Comparison of ENCODE assay signal across 1 cellular context in the genomic region with DNA sequence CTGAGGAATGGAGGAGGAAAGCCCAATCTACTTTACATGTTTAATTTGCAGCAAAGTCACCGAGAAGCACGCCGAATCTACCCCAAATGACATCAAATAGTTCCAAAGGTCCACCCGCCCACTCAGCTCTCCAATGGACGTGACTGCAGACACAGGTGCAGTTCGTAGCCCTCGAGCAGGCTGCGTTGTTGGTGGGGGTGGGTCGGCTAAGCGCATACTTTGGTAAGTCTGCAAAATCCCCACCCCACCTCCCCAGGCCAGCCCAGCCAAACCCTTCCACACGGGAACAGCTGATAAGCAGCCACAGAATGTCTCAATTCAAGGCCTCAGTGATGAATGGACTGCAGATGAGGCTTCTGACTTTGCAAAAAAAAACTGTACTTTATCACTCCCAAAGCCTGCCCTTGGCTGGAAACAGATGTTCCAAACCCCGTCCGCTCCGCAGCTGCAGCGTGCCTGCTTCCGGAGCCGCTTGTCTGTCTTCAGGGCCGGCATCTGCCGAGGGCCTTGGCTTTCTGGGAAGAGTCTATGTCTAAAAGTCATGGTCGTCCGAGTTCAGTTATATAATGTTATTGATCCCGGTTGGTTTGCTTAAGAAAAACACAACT.
A peak's percentile ranks its signal among the peaks of the same experiment; 100 is the strongest.
TF ChIP-seq lines count a peak whose summit lies in the region.

No MANE protein-coding gene starts in this region.

TF ChIP-seq in HepG2, 621 proteins besides CTCF, POLR2A, EP300 and RAD21 (continued from another document and continues in another):
- TF ChIP-seq, protein P1, sequence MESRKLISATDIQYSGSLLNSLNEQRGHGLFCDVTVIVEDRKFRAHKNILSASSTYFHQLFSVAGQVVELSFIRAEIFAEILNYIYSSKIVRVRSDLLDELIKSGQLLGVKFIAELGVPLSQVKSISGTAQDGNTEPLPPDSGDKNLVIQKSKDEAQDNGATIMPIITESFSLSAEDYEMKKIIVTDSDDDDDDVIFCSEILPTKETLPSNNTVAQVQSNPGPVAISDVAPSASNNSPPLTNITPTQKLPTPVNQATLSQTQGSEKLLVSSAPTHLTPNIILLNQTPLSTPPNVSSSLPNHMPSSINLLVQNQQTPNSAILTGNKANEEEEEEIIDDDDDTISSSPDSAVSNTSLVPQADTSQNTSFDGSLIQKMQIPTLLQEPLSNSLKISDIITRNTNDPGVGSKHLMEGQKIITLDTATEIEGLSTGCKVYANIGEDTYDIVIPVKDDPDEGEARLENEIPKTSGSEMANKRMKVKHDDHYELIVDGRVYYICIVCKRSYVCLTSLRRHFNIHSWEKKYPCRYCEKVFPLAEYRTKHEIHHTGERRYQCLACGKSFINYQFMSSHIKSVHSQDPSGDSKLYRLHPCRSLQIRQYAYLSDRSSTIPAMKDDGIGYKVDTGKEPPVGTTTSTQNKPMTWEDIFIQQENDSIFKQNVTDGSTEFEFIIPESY (CRISPR knock-in tag; IDR thresholded peaks at IDR 0.05) = 0 out of 2 replicates have a peak, but pooled peaks have one; percentile 47
- peak; percentile 67 for TF ChIP-seq ETV5 (CRISPR knock-in tag; IDR thresholded peaks at IDR 0.05; ENCODE audit: borderline replicate concordance)
- TF ChIP-seq HOXD1 (CRISPR knock-in tag; IDR thresholded peaks at IDR 0.05) = 0 out of 2 replicates have a peak, but pooled peaks have one; percentile 36
- TF ChIP-seq AGO1 (IDR thresholded peaks at IDR 0.05; ENCODE audit: low read depth, low read length, poor library complexity, severe bottlenecking) = no peak
- TF ChIP-seq, protein P2, sequence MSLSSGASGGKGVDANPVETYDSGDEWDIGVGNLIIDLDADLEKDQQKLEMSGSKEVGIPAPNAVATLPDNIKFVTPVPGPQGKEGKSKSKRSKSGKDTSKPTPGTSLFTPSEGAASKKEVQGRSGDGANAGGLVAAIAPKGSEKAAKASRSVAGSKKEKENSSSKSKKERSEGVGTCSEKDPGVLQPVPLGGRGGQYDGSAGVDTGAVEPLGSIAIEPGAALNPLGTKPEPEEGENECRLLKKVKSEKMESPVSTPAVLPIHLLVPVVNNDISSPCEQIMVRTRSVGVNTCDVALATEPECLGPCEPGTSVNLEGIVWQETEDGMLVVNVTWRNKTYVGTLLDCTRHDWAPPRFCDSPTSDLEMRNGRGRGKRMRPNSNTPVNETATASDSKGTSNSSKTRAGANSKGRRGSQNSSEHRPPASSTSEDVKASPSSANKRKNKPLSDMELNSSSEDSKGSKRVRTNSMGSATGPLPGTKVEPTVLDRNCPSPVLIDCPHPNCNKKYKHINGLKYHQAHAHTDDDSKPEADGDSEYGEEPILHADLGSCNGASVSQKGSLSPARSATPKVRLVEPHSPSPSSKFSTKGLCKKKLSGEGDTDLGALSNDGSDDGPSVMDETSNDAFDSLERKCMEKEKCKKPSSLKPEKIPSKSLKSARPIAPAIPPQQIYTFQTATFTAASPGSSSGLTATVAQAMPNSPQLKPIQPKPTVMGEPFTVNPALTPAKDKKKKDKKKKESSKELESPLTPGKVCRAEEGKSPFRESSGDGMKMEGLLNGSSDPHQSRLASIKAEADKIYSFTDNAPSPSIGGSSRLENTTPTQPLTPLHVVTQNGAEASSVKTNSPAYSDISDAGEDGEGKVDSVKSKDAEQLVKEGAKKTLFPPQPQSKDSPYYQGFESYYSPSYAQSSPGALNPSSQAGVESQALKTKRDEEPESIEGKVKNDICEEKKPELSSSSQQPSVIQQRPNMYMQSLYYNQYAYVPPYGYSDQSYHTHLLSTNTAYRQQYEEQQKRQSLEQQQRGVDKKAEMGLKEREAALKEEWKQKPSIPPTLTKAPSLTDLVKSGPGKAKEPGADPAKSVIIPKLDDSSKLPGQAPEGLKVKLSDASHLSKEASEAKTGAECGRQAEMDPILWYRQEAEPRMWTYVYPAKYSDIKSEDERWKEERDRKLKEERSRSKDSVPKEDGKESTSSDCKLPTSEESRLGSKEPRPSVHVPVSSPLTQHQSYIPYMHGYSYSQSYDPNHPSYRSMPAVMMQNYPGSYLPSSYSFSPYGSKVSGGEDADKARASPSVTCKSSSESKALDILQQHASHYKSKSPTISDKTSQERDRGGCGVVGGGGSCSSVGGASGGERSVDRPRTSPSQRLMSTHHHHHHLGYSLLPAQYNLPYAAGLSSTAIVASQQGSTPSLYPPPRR (CRISPR knock-in tag; IDR thresholded peaks at IDR 0.05; ENCODE audit: borderline replicate concordance) = peak; percentile 48; the same call in 1 of the 2 replicates
- TF ChIP-seq TGIF2 (CRISPR knock-in tag; IDR thresholded peaks at IDR 0.05) = no peak
- TF ChIP-seq NFKBIZ (CRISPR knock-in tag; IDR thresholded peaks at IDR 0.05) = no peak
- TF ChIP-seq, protein P3, sequence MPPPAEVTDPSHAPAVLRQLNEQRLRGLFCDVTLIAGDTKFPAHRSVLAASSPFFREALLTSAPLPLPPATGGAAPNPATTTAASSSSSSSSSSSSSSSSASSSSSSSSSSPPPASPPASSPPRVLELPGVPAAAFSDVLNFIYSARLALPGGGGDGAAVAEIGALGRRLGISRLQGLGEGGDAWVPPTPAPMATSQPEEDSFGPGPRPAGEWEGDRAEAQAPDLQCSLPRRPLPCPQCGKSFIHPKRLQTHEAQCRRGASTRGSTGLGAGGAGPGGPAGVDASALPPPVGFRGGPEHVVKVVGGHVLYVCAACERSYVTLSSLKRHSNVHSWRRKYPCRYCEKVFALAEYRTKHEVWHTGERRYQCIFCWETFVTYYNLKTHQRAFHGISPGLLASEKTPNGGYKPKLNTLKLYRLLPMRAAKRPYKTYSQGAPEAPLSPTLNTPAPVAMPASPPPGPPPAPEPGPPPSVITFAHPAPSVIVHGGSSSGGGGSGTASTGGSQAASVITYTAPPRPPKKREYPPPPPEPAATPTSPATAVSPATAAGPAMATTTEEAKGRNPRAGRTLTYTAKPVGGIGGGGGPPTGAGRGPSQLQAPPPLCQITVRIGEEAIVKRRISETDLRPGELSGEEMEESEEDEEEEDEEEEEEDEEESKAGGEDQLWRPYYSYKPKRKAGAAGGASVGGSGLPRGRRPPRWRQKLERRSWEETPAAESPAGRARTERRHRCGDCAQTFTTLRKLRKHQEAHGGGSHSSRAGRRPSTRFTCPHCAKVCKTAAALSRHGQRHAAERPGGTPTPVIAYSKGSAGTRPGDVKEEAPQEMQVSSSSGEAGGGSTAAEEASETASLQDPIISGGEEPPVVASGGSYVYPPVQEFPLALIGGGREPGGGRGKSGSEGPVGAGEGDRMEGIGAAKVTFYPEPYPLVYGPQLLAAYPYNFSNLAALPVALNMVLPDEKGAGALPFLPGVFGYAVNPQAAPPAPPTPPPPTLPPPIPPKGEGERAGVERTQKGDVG (CRISPR knock-in tag; IDR thresholded peaks at IDR 0.05; ENCODE audit: borderline replicate concordance) = peak; percentile 75; the same call in 1 of the 2 replicates
- TF ChIP-seq SIN3A (IDR thresholded peaks at IDR 0.05; ENCODE audit: borderline replicate concordance, low read depth, low read length) = no peak
- TF ChIP-seq ZNF780A (CRISPR knock-in tag; IDR thresholded peaks at IDR 0.05) = no peak
- peak; percentile 38; the same call in 1 of the 2 replicates for TF ChIP-seq HNF4A (CRISPR knock-in tag; IDR thresholded peaks at IDR 0.05)
- peak; percentile 86 for TF ChIP-seq MED1 (CRISPR knock-in tag; IDR thresholded peaks at IDR 0.05)
- 0 out of 2 replicates have a peak, but pooled peaks have one; percentile 21 for TF ChIP-seq NR2F2 (IDR thresholded peaks at IDR 0.05; ENCODE audit: borderline replicate concordance, low read depth)
- peak; percentile 54 for TF ChIP-seq TBX2 (CRISPR knock-in tag; IDR thresholded peaks at IDR 0.05; ENCODE audit: borderline replicate concordance)
- no peak for TF ChIP-seq ZBTB8A (CRISPR knock-in tag; IDR thresholded peaks at IDR 0.05; ENCODE audit: borderline replicate concordance, low read depth)
- TF ChIP-seq KAT8 (CRISPR knock-in tag; IDR thresholded peaks at IDR 0.05) = peak; percentile 32; the same call in 1 of the 2 replicates
- TF ChIP-seq, protein P4, sequence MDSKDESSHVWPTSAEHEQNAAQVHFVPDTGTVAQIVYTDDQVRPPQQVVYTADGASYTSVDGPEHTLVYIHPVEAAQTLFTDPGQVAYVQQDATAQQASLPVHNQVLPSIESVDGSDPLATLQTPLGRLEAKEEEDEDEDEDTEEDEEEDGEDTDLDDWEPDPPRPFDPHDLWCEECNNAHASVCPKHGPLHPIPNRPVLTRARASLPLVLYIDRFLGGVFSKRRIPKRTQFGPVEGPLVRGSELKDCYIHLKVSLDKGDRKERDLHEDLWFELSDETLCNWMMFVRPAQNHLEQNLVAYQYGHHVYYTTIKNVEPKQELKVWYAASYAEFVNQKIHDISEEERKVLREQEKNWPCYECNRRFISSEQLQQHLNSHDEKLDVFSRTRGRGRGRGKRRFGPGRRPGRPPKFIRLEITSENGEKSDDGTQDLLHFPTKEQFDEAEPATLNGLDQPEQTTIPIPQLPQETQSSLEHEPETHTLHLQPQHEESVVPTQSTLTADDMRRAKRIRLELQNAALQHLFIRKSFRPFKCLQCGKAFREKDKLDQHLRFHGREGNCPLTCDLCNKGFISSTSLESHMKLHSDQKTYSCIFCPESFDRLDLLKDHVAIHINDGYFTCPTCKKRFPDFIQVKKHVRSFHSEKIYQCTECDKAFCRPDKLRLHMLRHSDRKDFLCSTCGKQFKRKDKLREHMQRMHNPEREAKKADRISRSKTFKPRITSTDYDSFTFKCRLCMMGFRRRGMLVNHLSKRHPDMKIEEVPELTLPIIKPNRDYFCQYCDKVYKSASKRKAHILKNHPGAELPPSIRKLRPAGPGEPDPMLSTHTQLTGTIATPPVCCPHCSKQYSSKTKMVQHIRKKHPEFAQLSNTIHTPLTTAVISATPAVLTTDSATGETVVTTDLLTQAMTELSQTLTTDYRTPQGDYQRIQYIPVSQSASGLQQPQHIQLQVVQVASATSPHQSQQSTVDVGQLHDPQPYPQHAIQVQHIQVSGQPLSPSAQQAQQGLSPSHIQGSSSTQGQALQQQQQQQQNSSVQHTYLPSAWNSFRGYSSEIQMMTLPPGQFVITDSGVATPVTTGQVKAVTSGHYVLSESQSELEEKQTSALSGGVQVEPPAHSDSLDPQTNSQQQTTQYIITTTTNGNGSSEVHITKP (CRISPR knock-in tag; IDR thresholded peaks at IDR 0.05; ENCODE audit: low read depth) = 0 out of 2 replicates have a peak, but pooled peaks have one; percentile 26
- TF ChIP-seq FOXM1 (CRISPR knock-in tag; IDR thresholded peaks at IDR 0.05) = no peak
- TF ChIP-seq ZNF629 (CRISPR knock-in tag; conservative IDR thresholded peaks at IDR 0.05) = 0 out of 2 replicates have a peak, but pooled peaks have one; percentile 8
- TF ChIP-seq ATF1 (CRISPR knock-in tag; IDR thresholded peaks at IDR 0.05) = 0 out of 2 replicates have a peak, but pooled peaks have one; percentile 47
- TF ChIP-seq ZNF432 (CRISPR knock-in tag; IDR thresholded peaks at IDR 0.05; ENCODE audit: borderline replicate concordance) = 0 out of 2 replicates have a peak, but pooled peaks have one; percentile 53
- TF ChIP-seq SALL1 (CRISPR knock-in tag; IDR thresholded peaks at IDR 0.05) = peak; percentile 58; the same call in 1 of the 2 replicates
- TF ChIP-seq BCL6 (CRISPR knock-in tag; IDR thresholded peaks at IDR 0.05) = peak; percentile 44; the same call in 1 of the 2 replicates
- TF ChIP-seq, protein P5, sequence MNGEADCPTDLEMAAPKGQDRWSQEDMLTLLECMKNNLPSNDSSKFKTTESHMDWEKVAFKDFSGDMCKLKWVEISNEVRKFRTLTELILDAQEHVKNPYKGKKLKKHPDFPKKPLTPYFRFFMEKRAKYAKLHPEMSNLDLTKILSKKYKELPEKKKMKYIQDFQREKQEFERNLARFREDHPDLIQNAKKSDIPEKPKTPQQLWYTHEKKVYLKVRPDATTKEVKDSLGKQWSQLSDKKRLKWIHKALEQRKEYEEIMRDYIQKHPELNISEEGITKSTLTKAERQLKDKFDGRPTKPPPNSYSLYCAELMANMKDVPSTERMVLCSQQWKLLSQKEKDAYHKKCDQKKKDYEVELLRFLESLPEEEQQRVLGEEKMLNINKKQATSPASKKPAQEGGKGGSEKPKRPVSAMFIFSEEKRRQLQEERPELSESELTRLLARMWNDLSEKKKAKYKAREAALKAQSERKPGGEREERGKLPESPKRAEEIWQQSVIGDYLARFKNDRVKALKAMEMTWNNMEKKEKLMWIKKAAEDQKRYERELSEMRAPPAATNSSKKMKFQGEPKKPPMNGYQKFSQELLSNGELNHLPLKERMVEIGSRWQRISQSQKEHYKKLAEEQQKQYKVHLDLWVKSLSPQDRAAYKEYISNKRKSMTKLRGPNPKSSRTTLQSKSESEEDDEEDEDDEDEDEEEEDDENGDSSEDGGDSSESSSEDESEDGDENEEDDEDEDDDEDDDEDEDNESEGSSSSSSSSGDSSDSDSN (CRISPR knock-in tag; IDR thresholded peaks at IDR 0.05) = peak; percentile 37; the same call in 1 of the 2 replicates
- 0 out of 2 replicates have a peak, but pooled peaks have one; percentile 23 for TF ChIP-seq ZSCAN25 (CRISPR knock-in tag; IDR thresholded peaks at IDR 0.05)
- TF ChIP-seq, protein P6, sequence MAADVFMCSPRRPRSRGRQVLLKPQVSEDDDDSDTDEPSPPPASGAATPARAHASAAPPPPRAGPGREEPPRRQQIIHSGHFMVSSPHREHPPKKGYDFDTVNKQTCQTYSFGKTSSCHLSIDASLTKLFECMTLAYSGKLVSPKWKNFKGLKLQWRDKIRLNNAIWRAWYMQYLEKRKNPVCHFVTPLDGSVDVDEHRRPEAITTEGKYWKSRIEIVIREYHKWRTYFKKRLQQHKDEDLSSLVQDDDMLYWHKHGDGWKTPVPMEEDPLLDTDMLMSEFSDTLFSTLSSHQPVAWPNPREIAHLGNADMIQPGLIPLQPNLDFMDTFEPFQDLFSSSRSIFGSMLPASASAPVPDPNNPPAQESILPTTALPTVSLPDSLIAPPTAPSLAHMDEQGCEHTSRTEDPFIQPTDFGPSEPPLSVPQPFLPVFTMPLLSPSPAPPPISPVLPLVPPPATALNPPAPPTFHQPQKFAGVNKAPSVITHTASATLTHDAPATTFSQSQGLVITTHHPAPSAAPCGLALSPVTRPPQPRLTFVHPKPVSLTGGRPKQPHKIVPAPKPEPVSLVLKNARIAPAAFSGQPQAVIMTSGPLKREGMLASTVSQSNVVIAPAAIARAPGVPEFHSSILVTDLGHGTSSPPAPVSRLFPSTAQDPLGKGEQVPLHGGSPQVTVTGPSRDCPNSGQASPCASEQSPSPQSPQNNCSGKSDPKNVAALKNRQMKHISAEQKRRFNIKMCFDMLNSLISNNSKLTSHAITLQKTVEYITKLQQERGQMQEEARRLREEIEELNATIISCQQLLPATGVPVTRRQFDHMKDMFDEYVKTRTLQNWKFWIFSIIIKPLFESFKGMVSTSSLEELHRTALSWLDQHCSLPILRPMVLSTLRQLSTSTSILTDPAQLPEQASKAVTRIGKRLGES (CRISPR knock-in tag; IDR thresholded peaks at IDR 0.05; ENCODE audit: borderline replicate concordance) = no peak
- TF ChIP-seq, protein P7, sequence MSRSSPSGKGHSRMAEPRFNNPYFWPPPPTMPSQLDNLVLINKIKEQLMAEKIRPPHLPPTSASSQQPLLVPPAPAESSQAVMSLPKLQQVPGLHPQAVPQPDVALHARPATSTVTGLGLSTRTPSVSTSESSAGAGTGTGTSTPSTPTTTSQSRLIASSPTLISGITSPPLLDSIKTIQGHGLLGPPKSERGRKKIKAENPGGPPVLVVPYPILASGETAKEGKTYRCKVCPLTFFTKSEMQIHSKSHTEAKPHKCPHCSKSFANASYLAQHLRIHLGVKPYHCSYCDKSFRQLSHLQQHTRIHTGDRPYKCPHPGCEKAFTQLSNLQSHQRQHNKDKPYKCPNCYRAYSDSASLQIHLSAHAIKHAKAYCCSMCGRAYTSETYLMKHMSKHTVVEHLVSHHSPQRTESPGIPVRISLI (CRISPR knock-in tag; IDR thresholded peaks at IDR 0.05; ENCODE audit: borderline replicate concordance) = peak; percentile 70; the same call in 1 of the 2 replicates
- 0 out of 2 replicates have a peak, but pooled peaks have one; percentile 30 for TF ChIP-seq RCOR2 (CRISPR knock-in tag; IDR thresholded peaks at IDR 0.05)
- TF ChIP-seq, protein P8, sequence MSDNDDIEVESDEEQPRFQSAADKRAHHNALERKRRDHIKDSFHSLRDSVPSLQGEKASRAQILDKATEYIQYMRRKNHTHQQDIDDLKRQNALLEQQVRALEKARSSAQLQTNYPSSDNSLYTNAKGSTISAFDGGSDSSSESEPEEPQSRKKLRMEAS (IDR thresholded peaks at IDR 0.05) = peak; percentile 17; the same call in 1 of the 2 replicates
- TF ChIP-seq SOX6 (IDR thresholded peaks at IDR 0.05) = no peak
- peak; percentile 52; the same call in 1 of the 2 replicates for TF ChIP-seq SOX6 (CRISPR knock-in tag; IDR thresholded peaks at IDR 0.05)
